Comparison of ENCODE assay signal across 9 cellular contexts in the genomic region with DNA sequence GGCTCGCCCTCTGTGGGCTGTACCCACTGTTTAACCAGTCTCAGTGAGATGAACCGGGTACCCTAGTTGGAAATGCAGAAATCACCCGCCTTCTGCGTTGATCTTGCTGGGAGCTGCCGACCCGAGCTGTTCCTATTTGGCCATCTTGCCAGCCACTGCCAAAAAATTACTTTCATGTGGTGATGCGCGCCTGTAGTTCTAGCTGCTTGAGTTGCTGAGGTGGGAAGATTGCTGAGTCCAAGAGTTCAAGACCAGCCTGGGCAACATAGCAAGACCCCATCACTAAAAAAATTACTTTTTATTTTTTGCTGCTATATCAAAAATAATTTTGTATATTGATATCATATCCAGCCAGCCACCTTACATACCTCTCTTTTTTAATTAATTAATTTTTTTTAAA.
"Had no signal": no experiment of that assay in that cellular context is flagged by ENCODE, and none has a peak within 500 bp of the region (broad histone marks: within the 10 kb centered on the region; RNA-seq: fewer than 3 reads in every experiment).

No MANE protein-coding gene starts in this region.

- H3K4me2 ChIP-seq: GM23338 had no signal

- FAIRE-seq: H1, H54 had no signal

- H3K4me3 ChIP-seq: GM23338 had no signal

- H3K27ac ChIP-seq: HL-60 had no signal

- ATAC-seq: GM23338 had no signal

- DNase-seq: H9, HCEC 1CT, HFFc6, IMR-90, KBM-7 had no signal

- H2AFZ ChIP-seq: GM23338 had no signal
